29 cellular contexts compared by ENCODE assay signal in the genomic region with DNA sequence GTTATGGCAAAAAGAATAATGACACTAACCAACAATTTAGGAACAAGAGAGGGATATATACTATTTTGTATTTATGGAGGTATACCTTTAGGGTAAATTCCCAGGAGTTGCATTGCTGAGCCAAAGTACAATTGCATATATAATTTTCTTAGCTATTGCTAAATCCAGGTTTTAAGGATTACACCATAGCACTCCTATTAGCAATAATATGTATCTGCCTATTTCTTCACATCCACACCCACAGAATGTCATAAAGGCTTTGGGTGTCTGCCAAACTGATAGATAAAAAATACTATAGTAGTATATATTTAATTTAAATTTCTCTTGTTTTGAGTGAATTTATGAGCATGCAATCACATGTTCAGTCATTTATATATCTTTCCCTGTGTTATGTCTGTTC. TPM values are rescaled to one million over a fixed set of nuclear protein-coding genes. Genes with fewer than 3 reads are reported as not detected.
"Had no signal": no experiment of that assay in that cellular context is flagged by ENCODE, and none has a peak within 500 bp of the region (broad histone marks: within the 10 kb centered on the region; RNA-seq: fewer than 3 reads in every experiment).

No MANE protein-coding gene starts in this region.

- ATAC-seq: activated CD8-positive, alpha-beta T cell treated with anti-CD3 and anti-CD28 coated beads, Interleukin-2, amount 10 ng/mL, durations not matched to agents 7 days and 5 days; activated naive CD8-positive, alpha-beta T cell treated with anti-CD3 and anti-CD28 coated beads, Interleukin-2, amount 50 U/mL, for 24 hours; gastrocnemius medialis; naive thymus-derived CD8-positive, alpha-beta T cell; sciatic nerve; stimulated activated naive B cell treated with anti-CD40 and anti-IgM and Interleukin-4, amounts not matched to agents 10 μg/mL and 1 μg/mL and 100 μg/mL, for 72 hours had no signal

- H3K4me1 ChIP-seq: esophagus muscularis mucosa, gastrocnemius medialis, left ventricle myocardium inferior, neural progenitor cell, transverse colon had no signal

- H3K9me3 ChIP-seq: esophagus muscularis mucosa, gastrocnemius medialis, left ventricle myocardium inferior, transverse colon had no signal

- H3K9ac ChIP-seq: neural progenitor cell had no signal

- DNase-seq: activated CD4-positive, alpha-beta T cell treated with anti-CD3 and anti-CD28 coated beads for 1 hour; activated CD4-positive, alpha-beta T cell treated with anti-CD3 and anti-CD28 coated beads, Interleukin-2, amount 50 U/mL, for 1 hour; activated CD8-positive, alpha-beta T cell treated with anti-CD3 and anti-CD28 coated beads, Interleukin-2, amount 10 ng/mL, durations not matched to agents 7 days and 5 days; activated gamma-delta T cell; activated naive CD4-positive, alpha-beta T cell treated with anti-CD3 and anti-CD28 coated beads, Interleukin-2, amount 50 U/mL, for 16 hours; activated naive CD8-positive, alpha-beta T cell treated with anti-CD3 and anti-CD28 coated beads, Interleukin-2, amount 50 U/mL, for 24 hours; aorta; dermis blood vessel endothelial cell; effector CD8-positive, alpha-beta T cell; gastrocnemius medialis; hippocampal formation; kidney glomerular epithelial cell; left ventricle myocardium inferior; naive thymus-derived CD8-positive, alpha-beta T cell; posterior cingulate gyrus; stimulated activated CD4-positive, alpha-beta T cell treated with anti-CD3 and anti-CD28 coated beads, Interleukin-2, amount 100 ng/mL, for 48 hours; stimulated activated CD8-positive, alpha-beta memory T cell treated with anti-CD3 and anti-CD28 coated beads, Interleukin-4, amount 100 ng/mL, for 48 hours; stimulated activated naive B cell treated with anti-CD40 and anti-IgM and Interleukin-4, amounts not matched to agents 10 μg/mL and 1 μg/mL and 100 μg/mL, for 72 hours; transverse colon had no signal

- H3K36me3 ChIP-seq: esophagus muscularis mucosa, gastrocnemius medialis, left ventricle myocardium inferior, neural progenitor cell, transverse colon had no signal

- H3K4me3 ChIP-seq: esophagus muscularis mucosa, gastrocnemius medialis, left ventricle myocardium inferior, neural progenitor cell, smooth muscle cell, transverse colon had no signal

- H3K27ac ChIP-seq: esophagus muscularis mucosa, gastrocnemius medialis, left ventricle myocardium inferior, neural progenitor cell, transverse colon had no signal

- H3K27me3 ChIP-seq: esophagus muscularis mucosa, gastrocnemius medialis, neural progenitor cell, transverse colon had no signal

RNA-seq across cellular contexts. Expression of a gene that starts 11.5 kb away (rescaled TPM):
- total RNA-seq: activated CD8-positive, alpha-beta T cell treated with anti-CD3 and anti-CD28 coated beads, Interleukin-2, amount 10 ng/mL, durations not matched to agents 7 days and 5 days; activated T-helper 1 cell treated with anti-CD3 and anti-CD28 coated beads, Interleukin-12 subunit alpha, Interleukin-12 subunit beta, Interleukin-2, Interleukin-4 antibody, amounts not matched to agents 30 ng/mL and 10 ng/mL and 1 ng/mL, durations not matched to agents 14 hours and 24 hours and 36 hours; aorta; dermis blood vessel endothelial cell; esophagus muscularis mucosa; gastrocnemius medialis; left ventricle myocardium inferior; lung microvascular endothelial cell; naive thymus-derived CD8-positive, alpha-beta T cell; omental fat pad; renal cortical epithelial cell; sciatic nerve had no signal
- polyA plus RNA-seq: naive thymus-derived CD8-positive, alpha-beta T cell had no signal

RNA-seq across cellular contexts. Expression of a gene that starts 33.5 kb away (rescaled TPM):
- total RNA-seq: activated CD8-positive, alpha-beta T cell treated with anti-CD3 and anti-CD28 coated beads, Interleukin-2, amount 10 ng/mL, durations not matched to agents 7 days and 5 days; activated T-helper 1 cell treated with anti-CD3 and anti-CD28 coated beads, Interleukin-12 subunit alpha, Interleukin-12 subunit beta, Interleukin-2, Interleukin-4 antibody, amounts not matched to agents 30 ng/mL and 10 ng/mL and 1 ng/mL, durations not matched to agents 14 hours and 24 hours and 36 hours; aorta; dermis blood vessel endothelial cell; esophagus muscularis mucosa; gastrocnemius medialis; left ventricle myocardium inferior; lung microvascular endothelial cell; mesothelial cell of epicardium; naive thymus-derived CD8-positive, alpha-beta T cell; omental fat pad; renal cortical epithelial cell; sciatic nerve; temporal lobe; transverse colon had no signal
- polyA plus RNA-seq: aorta; naive thymus-derived CD8-positive, alpha-beta T cell had no signal
